1 cellular context compared by ENCODE assay signal in the genomic region with DNA sequence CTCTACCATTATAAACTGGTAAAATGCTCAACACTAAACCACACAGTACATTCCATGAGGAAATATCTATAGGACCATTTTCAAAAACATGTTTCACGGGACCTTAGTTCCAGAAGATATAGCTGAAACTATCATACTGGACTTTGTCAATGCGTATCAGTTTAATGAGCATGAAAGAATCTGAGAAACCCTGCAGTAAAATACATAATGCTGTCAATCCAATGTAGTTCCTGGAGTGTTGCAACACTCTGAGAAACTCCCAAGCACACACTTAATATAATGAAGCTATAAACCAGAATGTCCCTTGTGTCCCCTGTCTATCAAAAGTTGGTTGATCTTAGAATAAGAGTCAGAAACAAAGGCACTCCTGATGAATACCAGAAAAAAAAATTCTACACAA.
TF ChIP-seq lines count a peak whose summit lies in the region.

No MANE protein-coding gene starts in this region.

TF ChIP-seq in IMR-90, 13 proteins besides CTCF, POLR2A, EP300 and RAD21:
- TF ChIP-seq, protein P1, sequence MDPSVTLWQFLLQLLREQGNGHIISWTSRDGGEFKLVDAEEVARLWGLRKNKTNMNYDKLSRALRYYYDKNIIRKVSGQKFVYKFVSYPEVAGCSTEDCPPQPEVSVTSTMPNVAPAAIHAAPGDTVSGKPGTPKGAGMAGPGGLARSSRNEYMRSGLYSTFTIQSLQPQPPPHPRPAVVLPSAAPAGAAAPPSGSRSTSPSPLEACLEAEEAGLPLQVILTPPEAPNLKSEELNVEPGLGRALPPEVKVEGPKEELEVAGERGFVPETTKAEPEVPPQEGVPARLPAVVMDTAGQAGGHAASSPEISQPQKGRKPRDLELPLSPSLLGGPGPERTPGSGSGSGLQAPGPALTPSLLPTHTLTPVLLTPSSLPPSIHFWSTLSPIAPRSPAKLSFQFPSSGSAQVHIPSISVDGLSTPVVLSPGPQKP (IDR thresholded peaks at IDR 0.05; ENCODE audit: borderline replicate concordance, low read depth, low read length), result no peak
- TF ChIP-seq CEBPB (IDR thresholded peaks at IDR 0.05; ENCODE audit: low read depth, low read length) (peak; percentile 72), SMC3 (IDR thresholded peaks at IDR 0.05; ENCODE audit: low read depth, low read length) (no peak)
